8 cellular contexts compared by ENCODE assay signal in the genomic region with DNA sequence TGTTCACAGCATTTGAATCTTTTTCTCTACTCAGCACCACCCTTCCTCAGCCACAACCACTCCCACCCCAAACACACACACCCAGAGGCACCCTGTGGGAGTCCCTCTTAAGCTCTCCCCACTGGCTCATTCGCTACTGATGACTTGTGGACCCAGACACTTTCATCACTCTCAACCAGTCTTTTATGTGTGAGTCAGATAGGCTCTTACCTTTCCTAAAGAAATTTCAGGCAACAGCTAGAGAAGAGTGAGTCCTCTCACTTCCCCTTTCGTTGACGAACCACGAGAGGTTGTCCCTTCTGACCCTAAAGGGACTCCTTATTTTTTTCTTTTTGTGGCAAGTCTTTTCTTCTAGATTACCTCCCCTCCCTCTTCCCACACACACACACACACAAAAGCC.
DNase-seq lines count a peak whose midpoint lies in the region; ATAC-seq lines count a peak whose summit lies in the region.

No MANE protein-coding gene starts in this region.

- H3K36me3 Mint-ChIP-seq in central memory CD8-positive, alpha-beta T cell (ENCODE audit: insufficient read depth), result no peaks in the 10 kb centered on the region

- H3K4me1 Mint-ChIP-seq in central memory CD8-positive, alpha-beta T cell, result peaks cover 18% of the 10 kb centered on the region

- ATAC-seq in GM18868 (IDR thresholded peaks at IDR 0.05; ENCODE audit: unreplicated experiment) (peak; percentile 98), HG02885 (IDR thresholded peaks at IDR 0.05; ENCODE audit: poor library complexity, unreplicated experiment) (peak; percentile 96)
- peak; percentile 40 for ATAC-seq in central memory CD8-positive, alpha-beta T cell (replicated peaks; ENCODE audit: extremely low read depth, poor library complexity, severe bottlenecking)

- no peak overlapping the region for H3K4me3 Mint-ChIP-seq in central memory CD8-positive, alpha-beta T cell

- no peaks in the 10 kb centered on the region for H3K27me3 Mint-ChIP-seq in central memory CD8-positive, alpha-beta T cell

- H3K27ac Mint-ChIP-seq in central memory CD8-positive, alpha-beta T cell (ENCODE audit: low read depth), result no peak overlapping the region

- peak; percentile 95 for DNase-seq in SIG-M5 treated with dmso at 0.1 percent for 504 hours (lab: John Stamatoyannopoulos, UW; ENCODE audit: unreplicated experiment)
- no peak for DNase-seq in central memory CD8-positive, alpha-beta T cell (ENCODE audit: low spot score in 2 of 2)
- DNase-seq in stimulated activated CD4-positive, alpha-beta T cell treated with anti-CD3 and anti-CD28 coated beads, Interleukin-2, amount 100 ng/mL, for 24 hours, result peak; percentile 39 to 52
- DNase-seq in NCI-H345 (lab: John Stamatoyannopoulos, UW), result no peak
- DNase-seq in D341Med (ENCODE audit: low spot score), result no peak
- DNase-seq in cerebellar nuclear complex (lab: John Stamatoyannopoulos, UW), result no peak

- no peaks in the 10 kb centered on the region for H3K9me3 Mint-ChIP-seq in central memory CD8-positive, alpha-beta T cell

Comparison
In these comparisons a context has a peak if more than half of its experiments do, and no peak if none do; other contexts are left out.
1. ATAC-seq: peak in every context shown above with its lines; median percentile 98 in GM18868; 96 in HG02885; 40 in central memory CD8-positive, alpha-beta T cell.
2. DNase-seq: peak in SIG-M5 treated with dmso at 0.1 percent for 504 hours (single experiment) and stimulated activated CD4-positive, alpha-beta T cell treated with anti-CD3 and anti-CD28 coated beads, Interleukin-2, amount 100 ng/mL, for 24 hours (2 of 2); none in central memory CD8-positive, alpha-beta T cell (0 of 2), NCI-H345 (single experiment), D341Med (single experiment) and cerebellar nuclear complex (0 of 2).